In genomic region chr9:124191691-124192208, GRCh38 we compare ENCODE assay signal across 17 cellular contexts.
"Had no signal": no experiment of that assay in that cellular context is flagged by ENCODE, and none has a peak within 500 bp of the region (broad histone marks: within the 10 kb centered on the region; RNA-seq: fewer than 3 reads in every experiment).

No MANE protein-coding gene starts in this region.

- H3K9me3 ChIP-seq: suprapubic skin had no signal

- H3K27ac ChIP-seq: cardiac muscle cell, gastrocnemius medialis, neural progenitor cell, parathyroid adenoma, SK-N-MC, skin epidermis, suprapubic skin had no signal

- H3K4me3 ChIP-seq: cardiac muscle cell, gastrocnemius medialis, neural progenitor cell, SK-N-MC, skin epidermis, suprapubic skin had no signal

- H3K27ac Mint-ChIP-seq: activated CD4-positive, alpha-beta T cell treated with anti-CD3 and anti-CD28 coated beads, Interleukin-2, amount 10 ng/mL, durations not matched to agents 24 days and 14 days; neural progenitor cell; WTC11 had no signal

- H3K4me1 ChIP-seq: gastrocnemius medialis, neural progenitor cell, parathyroid adenoma, suprapubic skin had no signal

- ATAC-seq: gastrocnemius medialis, left ventricle myocardium superior, WTC11 had no signal

- H3K4me2 ChIP-seq: neural progenitor cell had no signal

- H3K79me2 ChIP-seq: parathyroid adenoma had no signal

- DNase-seq: activated CD4-positive, alpha-beta T cell treated with anti-CD3 and anti-CD28 coated beads, Interleukin-2, amount 10 ng/mL, durations not matched to agents 24 days and 14 days; activated gamma-delta T cell treated with Interleukin-2 at 50 U/mL for 16 hours; activated T-cell treated with anti-CD3 and anti-CD28 coated beads, Interleukin-2, amount 50 U/mL, for 48 hours; cortex of kidney; effector memory CD4-positive, alpha-beta T cell; gastrocnemius medialis; kidney; left ventricle myocardium superior; mesenchymal stem cell; stimulated activated naive CD4-positive, alpha-beta T cell had no signal

- H3K4me3 Mint-ChIP-seq: activated CD4-positive, alpha-beta T cell treated with anti-CD3 and anti-CD28 coated beads, Interleukin-2, amount 10 ng/mL, durations not matched to agents 24 days and 14 days; neural progenitor cell; WTC11 had no signal

- H3K4me1 Mint-ChIP-seq: neural progenitor cell had no signal

- H3K36me3 ChIP-seq: cardiac muscle cell, gastrocnemius medialis, neural progenitor cell, suprapubic skin had no signal

- H3K27me3 ChIP-seq: cardiac muscle cell, gastrocnemius medialis, neural progenitor cell, suprapubic skin had no signal

- H3K9ac ChIP-seq: neural progenitor cell, parathyroid adenoma had no signal

- H2AFZ ChIP-seq: parathyroid adenoma had no signal
